Comparison of ENCODE assay signal across 8 cellular contexts in genomic region chr16:12539185-12539929, GRCh38.
DNase-seq lines count a peak whose midpoint lies in the region; ATAC-seq and FAIRE-seq lines count a peak whose summit lies in the region.

No MANE protein-coding gene starts in this region.

- no peak for FAIRE-seq in RCC 7860 (lab: Jason Lieb, UNC)

- in situ Hi-C loops in Caki2 (cut with HindIII; ENCODE audit: low pct_unique_long_range_greater_than_20kb, low sequenced_read_pairs), result no loop called here

- DNase-seq in Caki2 (ENCODE audit: low read depth) (peak; percentile 62), NCI-H2196 treated with DMSO at 0.1 percent for 48 hours (lab: John Stamatoyannopoulos, UW; ENCODE audit: unreplicated experiment) (peak; percentile 32), fibroblast of gingiva (ENCODE audit: low read depth) (peak; percentile 13), NCI-H526 (lab: John Stamatoyannopoulos, UW) (no peak), SHP77 treated with DMSO at 0.1 percent for 48 hours (lab: John Stamatoyannopoulos, UW) (no peak), SKM-1 (lab: John Stamatoyannopoulos, UW; ENCODE audit: unreplicated experiment) (no peak), RCC 7860 (ENCODE audit: low spot score) (no peak)

- ATAC-seq in GM21619 (IDR thresholded peaks at IDR 0.05; ENCODE audit: unreplicated experiment), result peak; percentile 43

Comparison
In these comparisons a context has a peak if more than half of its experiments do, and no peak if none do; other contexts are left out.
1. DNase-seq: peak in Caki2 (single experiment), NCI-H2196 treated with DMSO at 0.1 percent for 48 hours (single experiment) and fibroblast of gingiva (single experiment); none in NCI-H526 (0 of 2), SHP77 treated with DMSO at 0.1 percent for 48 hours (single experiment), SKM-1 (single experiment) and RCC 7860 (single experiment).